Comparison of ENCODE assay signal across 27 cellular contexts in genomic region chr11:89347071-89347470, GRCh38.
"Had no signal": no experiment of that assay in that cellular context is flagged by ENCODE, and none has a peak within 500 bp of the region (broad histone marks: within the 10 kb centered on the region; RNA-seq: fewer than 3 reads in every experiment).

No MANE protein-coding gene starts in this region.

- H3K9me3 ChIP-seq: adrenal gland, body of pancreas, esophagus muscularis mucosa, gastrocnemius medialis, lower lobe of right lung, sigmoid colon, spleen, thoracic aorta, upper lobe of right lung had no signal

- H3K4me1 ChIP-seq: adrenal gland, body of pancreas, gastrocnemius medialis, lower lobe of right lung, neural progenitor cell, sigmoid colon, spleen, upper lobe of right lung had no signal

- H3K27me3 ChIP-seq: adrenal gland, body of pancreas, esophagus muscularis mucosa, gastrocnemius medialis, neural progenitor cell, sigmoid colon, spleen, upper lobe of right lung had no signal

- DNase-seq: activated B cell treated with CpG ODN at 0.5 μM for 24 hours; activated CD4-positive, alpha-beta T cell treated with anti-CD3 and anti-CD28 coated beads for 36 hours; activated CD4-positive, alpha-beta T cell treated with anti-CD3 and anti-CD28 coated beads, Interleukin-2, amount 50 U/mL, for 4 hours; activated CD8-positive, alpha-beta memory T cell treated with anti-CD3 and anti-CD28 coated beads for 24 hours; activated CD8-positive, alpha-beta memory T cell treated with anti-CD3 and anti-CD28 coated beads, Interleukin-2, amount 50 U/mL, for 4 hours; activated naive CD4-positive, alpha-beta T cell; activated T-cell treated with anti-CD3 and anti-CD28 coated beads, Interleukin-2, amount 50 U/mL, for 24 hours; adrenal gland; body of pancreas; caudate nucleus; dermis blood vessel endothelial cell; effector CD8-positive, alpha-beta T cell; gastrocnemius medialis; head of caudate nucleus; left colon; lower lobe of right lung; naive thymus-derived CD4-positive, alpha-beta T cell; retina; sigmoid colon; spleen; stimulated activated CD4-positive, alpha-beta T cell treated with anti-CD3 and anti-CD28 coated beads, Interleukin-4, amount 100 ng/mL, for 24 hours; stimulated activated naive CD4-positive, alpha-beta T cell treated with Interleukin-2 at 50 U/mL for 16 hours; T1000; upper lobe of right lung had no signal

- H3K9ac ChIP-seq: neural progenitor cell had no signal

- H3K36me3 ChIP-seq: adrenal gland, esophagus muscularis mucosa, gastrocnemius medialis, lower lobe of right lung, neural progenitor cell, sigmoid colon, spleen, thoracic aorta, upper lobe of right lung had no signal

- ATAC-seq: activated CD4-positive, alpha-beta T cell treated with anti-CD3 and anti-CD28 coated beads for 36 hours; body of pancreas; gastrocnemius medialis; left colon; lower lobe of right lung; naive thymus-derived CD4-positive, alpha-beta T cell; upper lobe of right lung had no signal

- H3K4me3 ChIP-seq: adrenal gland, body of pancreas, esophagus muscularis mucosa, gastrocnemius medialis, lower lobe of right lung, neural progenitor cell, sigmoid colon, spleen, thoracic aorta, upper lobe of right lung had no signal

- H3K27ac ChIP-seq: adrenal gland, body of pancreas, esophagus muscularis mucosa, gastrocnemius medialis, lower lobe of right lung, neural progenitor cell, sigmoid colon, spleen, thoracic aorta, upper lobe of right lung had no signal

- H2AFZ ChIP-seq: neural progenitor cell had no signal

- H3K4me2 ChIP-seq: neural progenitor cell had no signal
